1 cellular context compared by ENCODE assay signal in the genomic region with DNA sequence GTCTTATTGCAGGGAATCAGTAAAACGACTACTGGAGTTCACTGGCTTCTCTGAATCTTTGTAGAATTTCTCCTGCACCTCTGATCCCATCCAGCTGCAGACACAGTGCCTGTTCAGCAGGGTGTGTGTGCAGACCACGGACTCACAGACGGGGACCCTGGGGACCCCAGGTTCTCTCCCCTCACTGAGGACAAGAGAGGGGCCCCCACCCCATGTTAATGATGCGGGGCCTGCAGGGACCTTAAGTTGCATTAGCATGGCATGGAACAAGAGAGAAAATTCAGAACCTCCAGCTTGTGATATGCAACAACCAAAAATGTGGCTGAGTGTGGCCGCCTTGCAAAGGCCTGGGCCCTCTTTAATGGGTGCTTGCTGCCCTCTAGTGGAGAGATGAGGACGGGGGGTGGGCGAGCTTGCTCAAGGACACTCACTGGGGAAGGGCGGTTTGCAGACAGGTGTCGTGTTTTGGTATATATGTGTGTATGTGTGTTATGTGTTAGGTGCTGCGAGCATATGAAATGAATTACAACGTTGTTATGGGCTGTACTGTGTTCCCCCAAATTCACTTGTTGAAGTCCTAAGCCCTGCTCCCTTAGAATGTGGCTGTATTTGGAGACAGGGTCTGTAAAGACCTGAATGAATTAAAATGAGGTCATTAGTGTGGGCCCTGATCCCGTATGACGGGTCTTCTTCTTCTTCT.
A peak's percentile ranks its signal among the peaks of the same experiment; 100 is the strongest.
TF ChIP-seq lines count a peak whose summit lies in the region.

No MANE protein-coding gene starts in this region.

TF ChIP-seq in HepG2, 621 proteins besides CTCF, POLR2A, EP300 and RAD21 (continued from another document and continues in another):
- TF ChIP-seq, protein P1, sequence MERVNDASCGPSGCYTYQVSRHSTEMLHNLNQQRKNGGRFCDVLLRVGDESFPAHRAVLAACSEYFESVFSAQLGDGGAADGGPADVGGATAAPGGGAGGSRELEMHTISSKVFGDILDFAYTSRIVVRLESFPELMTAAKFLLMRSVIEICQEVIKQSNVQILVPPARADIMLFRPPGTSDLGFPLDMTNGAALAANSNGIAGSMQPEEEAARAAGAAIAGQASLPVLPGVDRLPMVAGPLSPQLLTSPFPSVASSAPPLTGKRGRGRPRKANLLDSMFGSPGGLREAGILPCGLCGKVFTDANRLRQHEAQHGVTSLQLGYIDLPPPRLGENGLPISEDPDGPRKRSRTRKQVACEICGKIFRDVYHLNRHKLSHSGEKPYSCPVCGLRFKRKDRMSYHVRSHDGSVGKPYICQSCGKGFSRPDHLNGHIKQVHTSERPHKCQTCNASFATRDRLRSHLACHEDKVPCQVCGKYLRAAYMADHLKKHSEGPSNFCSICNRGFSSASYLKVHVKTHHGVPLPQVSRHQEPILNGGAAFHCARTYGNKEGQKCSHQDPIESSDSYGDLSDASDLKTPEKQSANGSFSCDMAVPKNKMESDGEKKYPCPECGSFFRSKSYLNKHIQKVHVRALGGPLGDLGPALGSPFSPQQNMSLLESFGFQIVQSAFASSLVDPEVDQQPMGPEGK (CRISPR knock-in tag; IDR thresholded peaks at IDR 0.05), result peak; percentile 48; the same call in 1 of the 2 replicates
- TF ChIP-seq ESRRA (CRISPR knock-in tag; IDR thresholded peaks at IDR 0.05; ENCODE audit: low read depth) (no peak), KLF9 (CRISPR knock-in tag; IDR thresholded peaks at IDR 0.05; ENCODE audit: low read depth) (no peak), ZNF484 (CRISPR knock-in tag; IDR thresholded peaks at IDR 0.05; ENCODE audit: borderline replicate concordance, low read depth) (no peak), ZKSCAN5 (CRISPR knock-in tag; IDR thresholded peaks at IDR 0.05) (no peak), ZNF782 (CRISPR knock-in tag; IDR thresholded peaks at IDR 0.05; ENCODE audit: borderline replicate concordance) (0 out of 2 replicates have a peak, but pooled peaks have one; percentile 18), TEAD3 (CRISPR knock-in tag; optimal IDR thresholded peaks at IDR 0.05; ENCODE audit: borderline replicate concordance) (peak; percentile 31), RAD51 (IDR thresholded peaks at IDR 0.05; ENCODE audit: borderline replicate concordance) (no peak), PRMT3 (CRISPR knock-in tag; IDR thresholded peaks at IDR 0.05; ENCODE audit: borderline replicate concordance, low read depth) (no peak), GATAD2A (CRISPR knock-in tag; IDR thresholded peaks at IDR 0.05) (0 out of 2 replicates have a peak, but pooled peaks have one; percentile 33), KLF15 (CRISPR knock-in tag; IDR thresholded peaks at IDR 0.05; ENCODE audit: borderline replicate concordance) (no peak), ZNF841 (CRISPR knock-in tag; IDR thresholded peaks at IDR 0.05; ENCODE audit: borderline replicate concordance) (no peak), SUZ12 (IDR thresholded peaks at IDR 0.05; ENCODE audit: low read depth, low read length) (no peak), ZBTB7B (CRISPR knock-in tag; IDR thresholded peaks at IDR 0.05) (peak; percentile 48; the same call in 1 of the 2 replicates), SOX6 (IDR thresholded peaks at IDR 0.05) (no peak), SOX6 (CRISPR knock-in tag; IDR thresholded peaks at IDR 0.05) (0 out of 2 replicates have a peak, but pooled peaks have one; percentile 19), ZNF567 (CRISPR knock-in tag; IDR thresholded peaks at IDR 0.05; ENCODE audit: borderline replicate concordance) (no peak), DPF2 (CRISPR knock-in tag; IDR thresholded peaks at IDR 0.05; ENCODE audit: borderline replicate concordance, low read depth) (no peak), TOPORS (CRISPR knock-in tag; IDR thresholded peaks at IDR 0.05) (no peak), CBFB (CRISPR knock-in tag; IDR thresholded peaks at IDR 0.05) (no peak), PHF20 (CRISPR knock-in tag; IDR thresholded peaks at IDR 0.05) (no peak), SALL1 (CRISPR knock-in tag; IDR thresholded peaks at IDR 0.05) (peak; percentile 50), ZNF672 (CRISPR knock-in tag; IDR thresholded peaks at IDR 0.05) (no peak), NFRKB (IDR thresholded peaks at IDR 0.05) (no peak), NFIC (IDR thresholded peaks at IDR 0.05; ENCODE audit: low read length) (no peak), IRF2 (CRISPR knock-in tag; IDR thresholded peaks at IDR 0.05) (0 out of 2 replicates have a peak, but pooled peaks have one; percentile 30), U2AF1 (optimal IDR thresholded peaks at IDR 0.05; ENCODE audit: low read depth, low read length) (no peak), ZNF569 (CRISPR knock-in tag; IDR thresholded peaks at IDR 0.05; ENCODE audit: borderline replicate concordance) (no peak), ARHGAP35 (CRISPR knock-in tag; IDR thresholded peaks at IDR 0.05; ENCODE audit: borderline replicate concordance) (no peak), SAP130 (CRISPR knock-in tag; IDR thresholded peaks at IDR 0.05; ENCODE audit: low read depth) (0 out of 2 replicates have a peak, but pooled peaks have one; percentile 29), MAZ (IDR thresholded peaks at IDR 0.05; ENCODE audit: borderline replicate concordance, low read depth, low read length) (peak; percentile 69; the same call in 1 of the 2 replicates), MAZ (CRISPR knock-in tag; IDR thresholded peaks at IDR 0.05; ENCODE audit: low read depth) (0 out of 2 replicates have a peak, but pooled peaks have one; percentile 39), BORCS8-MEF2B (CRISPR knock-in tag; IDR thresholded peaks at IDR 0.05) (0 out of 2 replicates have a peak, but pooled peaks have one; percentile 28), ZNF614 (CRISPR knock-in tag; IDR thresholded peaks at IDR 0.05; ENCODE audit: borderline replicate concordance) (0 out of 2 replicates have a peak, but pooled peaks have one; percentile 25), ISL2 (CRISPR knock-in tag; IDR thresholded peaks at IDR 0.05) (no peak), ZFP41 (CRISPR knock-in tag; IDR thresholded peaks at IDR 0.05; ENCODE audit: borderline replicate concordance) (no peak), TCF12 (IDR thresholded peaks at IDR 0.05) (no peak), TCF12 (CRISPR knock-in tag; IDR thresholded peaks at IDR 0.05) (no peak), KDM5A (IDR thresholded peaks at IDR 0.05; ENCODE audit: borderline replicate concordance, low read length) (no peak), SP1 (IDR thresholded peaks at IDR 0.05) (no peak), SP1 (CRISPR knock-in tag; IDR thresholded peaks at IDR 0.05) (no peak), ZC3H4 (CRISPR knock-in tag; IDR thresholded peaks at IDR 0.05; ENCODE audit: borderline replicate concordance) (no peak), KLF11 (CRISPR knock-in tag; IDR thresholded peaks at IDR 0.05) (no peak), ZNF124 (CRISPR knock-in tag; IDR thresholded peaks at IDR 0.05) (0 out of 2 replicates have a peak, but pooled peaks have one; percentile 24), ELF4 (CRISPR knock-in tag; IDR thresholded peaks at IDR 0.05; ENCODE audit: borderline replicate concordance) (no peak), MIXL1 (CRISPR knock-in tag; IDR thresholded peaks at IDR 0.05) (0 out of 2 replicates have a peak, but pooled peaks have one; percentile 20), HIVEP1 (CRISPR knock-in tag; IDR thresholded peaks at IDR 0.05) (no peak), ZNF788 (CRISPR knock-in tag; IDR thresholded peaks at IDR 0.05; ENCODE audit: borderline replicate concordance) (no peak)
- TF ChIP-seq, protein P2, sequence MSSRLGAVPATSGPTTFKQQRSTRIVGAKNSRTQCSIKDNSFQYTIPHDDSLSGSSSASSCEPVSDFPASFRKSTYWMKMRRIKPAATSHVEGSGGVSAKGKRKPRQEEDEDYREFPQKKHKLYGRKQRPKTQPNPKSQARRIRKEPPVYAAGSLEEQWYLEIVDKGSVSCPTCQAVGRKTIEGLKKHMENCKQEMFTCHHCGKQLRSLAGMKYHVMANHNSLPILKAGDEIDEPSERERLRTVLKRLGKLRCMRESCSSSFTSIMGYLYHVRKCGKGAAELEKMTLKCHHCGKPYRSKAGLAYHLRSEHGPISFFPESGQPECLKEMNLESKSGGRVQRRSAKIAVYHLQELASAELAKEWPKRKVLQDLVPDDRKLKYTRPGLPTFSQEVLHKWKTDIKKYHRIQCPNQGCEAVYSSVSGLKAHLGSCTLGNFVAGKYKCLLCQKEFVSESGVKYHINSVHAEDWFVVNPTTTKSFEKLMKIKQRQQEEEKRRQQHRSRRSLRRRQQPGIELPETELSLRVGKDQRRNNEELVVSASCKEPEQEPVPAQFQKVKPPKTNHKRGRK (CRISPR knock-in tag; IDR thresholded peaks at IDR 0.05), result no peak
- TF ChIP-seq, protein P3, sequence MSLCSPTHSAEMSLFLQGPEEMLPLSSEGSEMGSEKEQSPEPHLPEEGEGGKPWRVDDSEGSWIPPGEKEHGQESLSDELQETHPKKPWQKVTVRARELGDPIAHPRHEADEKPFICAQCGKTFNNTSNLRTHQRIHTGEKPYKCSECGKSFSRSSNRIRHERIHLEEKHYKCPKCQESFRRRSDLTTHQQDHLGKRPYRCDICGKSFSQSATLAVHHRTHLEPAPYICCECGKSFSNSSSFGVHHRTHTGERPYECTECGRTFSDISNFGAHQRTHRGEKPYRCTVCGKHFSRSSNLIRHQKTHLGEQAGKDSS (CRISPR knock-in tag; IDR thresholded peaks at IDR 0.05; ENCODE audit: borderline replicate concordance, low read depth), result peak; percentile 53; the same call in 1 of the 2 replicates
- TF ChIP-seq, protein P4, sequence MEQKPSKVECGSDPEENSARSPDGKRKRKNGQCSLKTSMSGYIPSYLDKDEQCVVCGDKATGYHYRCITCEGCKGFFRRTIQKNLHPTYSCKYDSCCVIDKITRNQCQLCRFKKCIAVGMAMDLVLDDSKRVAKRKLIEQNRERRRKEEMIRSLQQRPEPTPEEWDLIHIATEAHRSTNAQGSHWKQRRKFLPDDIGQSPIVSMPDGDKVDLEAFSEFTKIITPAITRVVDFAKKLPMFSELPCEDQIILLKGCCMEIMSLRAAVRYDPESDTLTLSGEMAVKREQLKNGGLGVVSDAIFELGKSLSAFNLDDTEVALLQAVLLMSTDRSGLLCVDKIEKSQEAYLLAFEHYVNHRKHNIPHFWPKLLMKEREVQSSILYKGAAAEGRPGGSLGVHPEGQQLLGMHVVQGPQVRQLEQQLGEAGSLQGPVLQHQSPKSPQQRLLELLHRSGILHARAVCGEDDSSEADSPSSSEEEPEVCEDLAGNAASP (CRISPR knock-in tag; IDR thresholded peaks at IDR 0.05; ENCODE audit: borderline replicate concordance), result no peak
- TF ChIP-seq, protein P5, sequence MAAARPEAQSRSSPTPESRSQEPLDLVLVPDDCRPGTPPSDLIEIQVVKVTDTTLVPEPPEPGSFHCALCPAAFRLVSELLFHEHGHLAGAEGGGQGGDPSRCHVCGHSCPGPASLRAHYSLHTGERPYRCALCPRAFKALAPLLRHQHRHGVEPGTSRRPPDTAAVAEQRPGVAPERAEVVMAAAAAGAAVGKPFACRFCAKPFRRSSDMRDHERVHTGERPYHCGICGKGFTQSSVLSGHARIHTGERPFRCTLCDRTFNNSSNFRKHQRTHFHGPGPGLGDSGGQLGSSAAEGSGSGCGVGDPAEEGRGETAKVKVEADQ (CRISPR knock-in tag; IDR thresholded peaks at IDR 0.05; ENCODE audit: borderline replicate concordance), result no peak
- TF ChIP-seq, protein P6, sequence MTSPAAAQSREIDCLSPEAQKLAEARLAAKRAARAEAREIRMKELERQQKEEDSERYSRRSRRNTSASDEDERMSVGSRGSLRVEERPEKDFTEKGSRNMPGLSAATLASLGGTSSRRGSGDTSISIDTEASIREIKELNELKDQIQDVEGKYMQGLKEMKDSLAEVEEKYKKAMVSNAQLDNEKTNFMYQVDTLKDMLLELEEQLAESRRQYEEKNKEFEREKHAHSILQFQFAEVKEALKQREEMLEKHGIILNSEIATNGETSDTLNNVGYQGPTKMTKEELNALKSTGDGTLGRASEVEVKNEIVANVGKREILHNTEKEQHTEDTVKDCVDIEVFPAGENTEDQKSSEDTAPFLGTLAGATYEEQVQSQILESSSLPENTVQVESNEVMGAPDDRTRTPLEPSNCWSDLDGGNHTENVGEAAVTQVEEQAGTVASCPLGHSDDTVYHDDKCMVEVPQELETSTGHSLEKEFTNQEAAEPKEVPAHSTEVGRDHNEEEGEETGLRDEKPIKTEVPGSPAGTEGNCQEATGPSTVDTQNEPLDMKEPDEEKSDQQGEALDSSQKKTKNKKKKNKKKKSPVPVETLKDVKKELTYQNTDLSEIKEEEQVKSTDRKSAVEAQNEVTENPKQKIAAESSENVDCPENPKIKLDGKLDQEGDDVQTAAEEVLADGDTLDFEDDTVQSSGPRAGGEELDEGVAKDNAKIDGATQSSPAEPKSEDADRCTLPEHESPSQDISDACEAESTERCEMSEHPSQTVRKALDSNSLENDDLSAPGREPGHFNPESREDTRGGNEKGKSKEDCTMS (CRISPR knock-in tag; conservative IDR thresholded peaks at IDR 0.05), result no peak
- TF ChIP-seq, protein P7, sequence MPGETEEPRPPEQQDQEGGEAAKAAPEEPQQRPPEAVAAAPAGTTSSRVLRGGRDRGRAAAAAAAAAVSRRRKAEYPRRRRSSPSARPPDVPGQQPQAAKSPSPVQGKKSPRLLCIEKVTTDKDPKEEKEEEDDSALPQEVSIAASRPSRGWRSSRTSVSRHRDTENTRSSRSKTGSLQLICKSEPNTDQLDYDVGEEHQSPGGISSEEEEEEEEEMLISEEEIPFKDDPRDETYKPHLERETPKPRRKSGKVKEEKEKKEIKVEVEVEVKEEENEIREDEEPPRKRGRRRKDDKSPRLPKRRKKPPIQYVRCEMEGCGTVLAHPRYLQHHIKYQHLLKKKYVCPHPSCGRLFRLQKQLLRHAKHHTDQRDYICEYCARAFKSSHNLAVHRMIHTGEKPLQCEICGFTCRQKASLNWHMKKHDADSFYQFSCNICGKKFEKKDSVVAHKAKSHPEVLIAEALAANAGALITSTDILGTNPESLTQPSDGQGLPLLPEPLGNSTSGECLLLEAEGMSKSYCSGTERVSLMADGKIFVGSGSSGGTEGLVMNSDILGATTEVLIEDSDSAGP (CRISPR knock-in tag; IDR thresholded peaks at IDR 0.05; ENCODE audit: borderline replicate concordance), result no peak
